Comparison of ENCODE assay signal across 7 cellular contexts in the genomic region with DNA sequence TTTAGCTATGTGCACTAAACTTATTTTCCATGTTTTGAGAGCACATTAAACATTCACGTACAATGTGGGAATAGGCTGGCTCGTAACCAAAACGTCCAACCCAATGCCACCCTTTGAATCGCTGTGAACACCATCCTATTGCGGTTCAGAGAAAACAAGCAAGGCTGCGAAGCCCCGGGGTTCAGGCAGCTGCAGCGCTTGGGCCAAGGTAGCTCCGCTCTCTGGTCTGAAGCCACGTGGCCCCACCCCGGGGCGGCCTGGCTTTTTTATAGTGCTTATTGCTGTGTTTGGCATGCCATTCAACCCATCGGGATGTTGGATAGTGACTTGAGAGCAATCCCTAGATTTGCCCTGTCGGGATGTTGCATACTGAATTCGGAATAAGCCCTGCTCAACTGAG.
DNase-seq lines count a peak whose midpoint lies in the region; ATAC-seq and TF ChIP-seq lines count a peak whose summit lies in the region.
"Not testable (repeated sequence)": the region's sequence is repeated elsewhere in the genome, so short reads cannot be mapped to it uniquely, and the experiment has no call there.

No MANE protein-coding gene starts in this region.

- ATAC-seq in WTC11, result not testable (repeated sequence)
- ATAC-seq in left lobe of liver, result peak; percentile 25
- ATAC-seq in mucosa of descending colon, result peak; percentile 31
- peak; percentile 22 for ATAC-seq in aorta (ENCODE audit: low FRiP score)

- not testable (repeated sequence) for H3K27ac Mint-ChIP-seq in Caco-2 (ENCODE audit: unreplicated experiment); WTC11; endodermal cell

- H3K4me1 ChIP-seq in Caco-2; endodermal cell (ENCODE audit: control insufficient read depth, insufficient read depth, low read length); mucosa of descending colon (ENCODE audit: low read depth); aorta (ENCODE audit: control insufficient read depth in 1 of 2, insufficient read depth in 2 of 2, low read length in 2 of 2): not testable (repeated sequence)

- not testable (repeated sequence) for H3K9ac ChIP-seq in endodermal cell (ENCODE audit: extremely low read depth, low read length, poor library complexity, severe bottlenecking)

- 96% methylated on average over 10 of the region's 15 CpGs; no CpG with 5 or more reads in 1 of the 2 experiments for WGBS in endodermal cell (ENCODE audit: insufficient coverage in 1 of 2, insufficient read length in 1 of 2), 2 experiments
- 45 to 53% methylated on average over 11 to 15 of the region's 15 CpGs for WGBS in aorta, 2 donors

- H3K4me1 Mint-ChIP-seq in Caco-2 (ENCODE audit: low read depth, unreplicated experiment); WTC11; endodermal cell: not testable (repeated sequence)

- H3K27me3 ChIP-seq in Caco-2 (replicated peaks; ENCODE audit: control insufficient read depth, insufficient read depth, low read length); endodermal cell (ENCODE audit: control insufficient read depth, insufficient read depth, low read length, poor library complexity, severe bottlenecking); aorta (ENCODE audit: control insufficient read depth in 1 of 2, insufficient read depth in 2 of 2, low read length in 1 of 2): not testable (repeated sequence)

- H3K36me3 ChIP-seq in Caco-2 (ENCODE audit: control insufficient read depth, insufficient read depth, low read length); endodermal cell (ENCODE audit: control insufficient read depth, insufficient read depth, low read length); mucosa of descending colon (ENCODE audit: low read depth); aorta (ENCODE audit: control insufficient read depth in 1 of 2, insufficient read depth in 2 of 2, low read length in 1 of 2): not testable (repeated sequence)

- H3K4me3 Mint-ChIP-seq in Caco-2 (ENCODE audit: unreplicated experiment); WTC11; endodermal cell: not testable (repeated sequence)

- DNase-seq in Caco-2 (peak in 1 of 2 experiments; percentile 36), NCI-H146 (lab: John Stamatoyannopoulos, UW) (peak; percentile 2), WTC11 (ENCODE audit: low spot score) (peak; percentile 11), endodermal cell (peak; percentile 13)
- not testable (repeated sequence) for DNase-seq in left lobe of liver (ENCODE audit: low spot score); mucosa of descending colon; aorta

- H3K9me3 Mint-ChIP-seq in Caco-2 (ENCODE audit: unreplicated experiment); WTC11; endodermal cell: not testable (repeated sequence)

- not testable (repeated sequence) for H3K9me3 ChIP-seq in Caco-2; endodermal cell (ENCODE audit: control insufficient read depth, low read length); mucosa of descending colon; aorta (ENCODE audit: control insufficient read depth, low read length)

- H3K4me3 ChIP-seq in Caco-2 (ENCODE audit: low read depth, low read length), result peak overlapping the region; percentile 20; the same call in 1 of the 2 replicates
- not testable (repeated sequence) for H3K4me3 ChIP-seq in endodermal cell (ENCODE audit: low read length); mucosa of descending colon; aorta (ENCODE audit: low read length in 2 of 2)

- not testable (repeated sequence) for TF ChIP-seq CTCF in Caco-2 (IDR thresholded peaks at IDR 0.05; ENCODE audit: insufficient read depth in 1 of 2, low read depth in 1 of 2, low read length in 1 of 2, severe bottlenecking in 1 of 2, unreplicated experiment in 1 of 2); WTC11 (IDR thresholded peaks at IDR 0.05); endodermal cell (conservative IDR thresholded peaks at IDR 0.05); mucosa of descending colon (IDR thresholded peaks at IDR 0.05)

- POLR2A ChIA-PET in Caco-2 (lab: Charles Lee); WTC11 (lab: Charles Lee): not testable (repeated sequence)

- H3K27me3 Mint-ChIP-seq in Caco-2 (ENCODE audit: insufficient read depth, unreplicated experiment); WTC11 (ENCODE audit: low read depth); endodermal cell (ENCODE audit: insufficient read depth): not testable (repeated sequence)

- not testable (repeated sequence) for H3K27ac ChIP-seq in endodermal cell (ENCODE audit: low read depth, low read length); aorta (ENCODE audit: low read depth in 1 of 2, low read length in 2 of 2)

- intact Hi-C loops in Caco-2 (cut with micrococcal nuclease; ENCODE audit: unreplicated experiment); mucosa of descending colon (cut with DNase I, micrococcal nuclease); aorta (cut with DNase I): not testable (repeated sequence)

- CTCF ChIA-PET in Caco-2 (lab: Charles Lee); WTC11 (lab: Charles Lee): not testable (repeated sequence)

- not testable (repeated sequence) for BruUV-seq in Caco-2 (replicated peaks; lab: Mats Ljungman, UMichigan)

- not testable (repeated sequence) for H3K36me3 Mint-ChIP-seq in Caco-2 (ENCODE audit: insufficient read depth, unreplicated experiment); WTC11; endodermal cell (ENCODE audit: low read depth)
